8 cellular contexts compared by ENCODE assay signal in the genomic region with DNA sequence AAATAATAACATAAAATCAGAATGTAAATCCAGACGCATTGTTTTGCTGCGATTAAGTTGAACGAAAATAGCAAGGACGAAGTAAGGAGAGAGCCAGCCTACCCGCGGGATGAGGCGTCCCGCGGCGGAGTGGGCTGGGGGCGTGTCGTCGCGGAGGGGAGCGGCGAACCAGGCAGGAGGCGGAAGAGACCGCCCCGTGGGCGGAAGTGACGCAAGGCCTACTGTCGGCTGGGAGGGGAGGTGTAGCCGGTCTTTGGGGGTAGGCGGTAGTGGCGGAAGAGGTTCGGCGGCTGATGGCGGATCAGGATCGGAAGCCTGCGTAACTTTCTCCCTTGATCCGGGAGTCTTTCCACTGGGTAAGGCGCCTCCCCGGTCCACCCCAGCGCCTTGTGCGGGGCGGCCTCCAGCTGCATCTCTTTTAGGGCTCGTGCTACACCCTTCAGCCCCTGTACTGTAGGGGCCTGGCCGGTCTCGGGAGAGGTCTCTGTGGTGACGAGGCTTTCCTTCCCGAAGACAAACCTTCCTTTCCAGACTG. TPM values are rescaled to one million over a fixed set of nuclear protein-coding genes. Genes with fewer than 3 reads are reported as not detected.
DNase-seq lines count a peak whose midpoint lies in the region; ATAC-seq and TF ChIP-seq lines count a peak whose summit lies in the region.

A gene (plus strand): TSS at position 249 of the 535 bp plus-strand sequence. CDS start 8,363 bp downstream, outside the sequence.

- ATAC-seq in GM18873 (IDR thresholded peaks at IDR 0.05; ENCODE audit: low FRiP score, unreplicated experiment) = peak; percentile 90
- peak; percentile 91 for ATAC-seq in HG03139 (IDR thresholded peaks at IDR 0.05; ENCODE audit: unreplicated experiment)

- no peak for TF ChIP-seq CTCF in WERI-Rb-1 (IDR thresholded peaks at IDR 0.05; ENCODE audit: low read depth, low read length)
- no peak for TF ChIP-seq CTCF in mammary epithelial cell (conservative IDR thresholded peaks at IDR 0.05 in 1 of 2, IDR thresholded peaks at IDR 0.05 in 1 of 2; ENCODE audit: extremely low read depth in 1 of 2, insufficient read depth in 1 of 2, low read depth in 1 of 2, low read length in 2 of 2)
- no peak for TF ChIP-seq CTCF in smooth muscle cell (IDR thresholded peaks at IDR 0.05; ENCODE audit: borderline replicate concordance, insufficient read depth, poor library complexity, severe bottlenecking)

- CTCF ChIA-PET in mammary epithelial cell (lab: Charles Lee; ENCODE audit: low non-redundant PET) = interaction anchor here (1.0 kb wide), 1 partner anchor 560 kb away, joined by 4 read pairs; no protein-coding TSS in a partner anchor

- H3F3A ChIP-seq in smooth muscle cell (ENCODE audit: low read depth) = peaks cover 3% of the 10 kb centered on the region

- TSS peak; percentile 59 for BruUV-seq in mammary epithelial cell (replicated peaks; lab: Mats Ljungman, UMichigan)

- no peaks in the 10 kb centered on the region for H3K27me3 ChIP-seq in WERI-Rb-1 (ENCODE audit: insufficient read depth, low read depth, severe bottlenecking)
- no peaks in the 10 kb centered on the region for H3K27me3 ChIP-seq in mammary epithelial cell (ENCODE audit: insufficient read depth, low read length)
- H3K27me3 ChIP-seq in smooth muscle cell (ENCODE audit: low read depth) = no peaks in the 10 kb centered on the region

- WGBS in mammary epithelial cell (ENCODE audit: low coverage, missing lambda C conversion rate) = 2% methylated on average over 30 of the region's 41 CpGs
- 1% methylated on average over 35 of the region's 41 CpGs for WGBS in smooth muscle cell (ENCODE audit: low lambda C conversion rate)

- no peaks in the 10 kb centered on the region for H3K9me3 ChIP-seq in WERI-Rb-1 (ENCODE audit: severe bottlenecking)
- no peaks in the 10 kb centered on the region for H3K9me3 ChIP-seq in mammary epithelial cell (replicated peaks; ENCODE audit: insufficient read depth, low read length)
- H3K9me3 ChIP-seq in smooth muscle cell (replicated peaks; ENCODE audit: low read depth) = no peaks in the 10 kb centered on the region

- H3K4me2 ChIP-seq in mammary epithelial cell (ENCODE audit: insufficient read depth, low read depth, low read length) (peak within 1 kb of the TSS; percentile 89), smooth muscle cell (peak within 1 kb of the TSS; percentile 94)

- intact Hi-C loops in mammary epithelial cell (cut with micrococcal nuclease) = loop anchor here (1.0 to 5.0 kb wide), 3 partner anchors 78 to 352 kb away; a partner anchor contains a TSS

- H3K9ac ChIP-seq in mammary epithelial cell (ENCODE audit: insufficient read depth, low read length) = peak within 1 kb of the TSS; percentile 99
- H3K9ac ChIP-seq in smooth muscle cell (ENCODE audit: low read depth) = peak within 1 kb of the TSS; percentile 99

- H2AFZ ChIP-seq in mammary epithelial cell (ENCODE audit: low read depth, low read length) (peak within 1 kb of the TSS; percentile 97), smooth muscle cell (ENCODE audit: low read depth) (peak within 1 kb of the TSS; percentile 89)

- H3K36me3 ChIP-seq in WERI-Rb-1 (no peaks in the 10 kb centered on the region), mammary epithelial cell (ENCODE audit: insufficient read depth, low read length) (no peaks in the 10 kb centered on the region), smooth muscle cell (ENCODE audit: low read depth) (no peaks in the 10 kb centered on the region)

- H3K4me3 ChIP-seq in WERI-Rb-1 (ENCODE audit: low read depth, low read length) (peak within 1 kb of the TSS; percentile 99), mammary epithelial cell (replicated peaks in 1 of 3; ENCODE audit: insufficient read depth in 1 of 3, low read depth in 2 of 3, low read length in 3 of 3) (peak within 1 kb of the TSS; percentile 80 to 97 (median 96)), smooth muscle cell (peak within 1 kb of the TSS; percentile 93)

- H4K20me1 ChIP-seq in mammary epithelial cell (ENCODE audit: insufficient read depth, low read length) (no peaks in the 10 kb centered on the region), smooth muscle cell (ENCODE audit: low read depth) (peaks cover 39% of the 10 kb centered on the region)

- peak within 1 kb of the TSS; percentile 89 for H3K27ac ChIP-seq in WERI-Rb-1
- peak within 1 kb of the TSS; percentile 96 for H3K27ac ChIP-seq in mammary epithelial cell (ENCODE audit: insufficient read depth, low read depth, low read length)
- peak within 1 kb of the TSS; percentile 99 for H3K27ac ChIP-seq in smooth muscle cell (ENCODE audit: low read depth)

- DNase-seq in ACHN (peak; percentile 99), NCI-H2227 (lab: John Stamatoyannopoulos, UW; ENCODE audit: unreplicated experiment) (peak; percentile 91), WERI-Rb-1 (peak; percentile 95), mammary epithelial cell (peak; percentile 92), iPS-NIHi11 (ENCODE audit: low spot score) (peak; percentile 95), smooth muscle cell (lab: John Stamatoyannopoulos, UW; ENCODE audit: unreplicated experiment) (peak; percentile 83)

- H3K79me2 ChIP-seq in mammary epithelial cell (ENCODE audit: insufficient read depth, low read length) = peaks cover 39% of the 10 kb centered on the region
- peaks cover 46% of the 10 kb centered on the region for H3K79me2 ChIP-seq in smooth muscle cell (ENCODE audit: low read depth)

- peaks cover 11% of the 10 kb centered on the region for H3K4me1 ChIP-seq in mammary epithelial cell (ENCODE audit: insufficient read depth, low read length)
- H3K4me1 ChIP-seq in smooth muscle cell (ENCODE audit: low read depth) = peaks cover 8% of the 10 kb centered on the region

- dilution Hi-C loops in mammary epithelial cell (cut with HindIII; ENCODE audit: low sequenced_read_pairs) = no loop called here

- in situ Hi-C loops in ACHN (cut with HindIII; ENCODE audit: low pct_ligation_motif_present, low pct_unique_long_range_greater_than_20kb, low sequenced_read_pairs) (no loop called here), mammary epithelial cell (cut with MboI; ENCODE audit: low sequenced_read_pairs in 2 of 2) (no loop called here)

RNA-seq across cellular contexts. Expression of the gene that starts here (rescaled TPM):
- total RNA-seq in mammary epithelial cell (10 to 100 TPM; 84.1 to 93.5 TPM), smooth muscle cell (81.6 and 112 TPM in 2 replicates)
- polyA plus RNA-seq in mammary epithelial cell (40.3 TPM), smooth muscle cell (71.0 and 80.4 TPM in 2 replicates)
- polyA minus RNA-seq in mammary epithelial cell = 71.5 TPM

Comparison
In these comparisons a context has a peak if more than half of its experiments do, and no peak if none do; other contexts are left out.
1. Peak in every context shown above with its lines: DNase-seq, ATAC-seq, H3K4me3 ChIP-seq and H3K27ac ChIP-seq.